ENCODE assay signal across 30 cellular contexts in genomic region chr6:36728289-36729168, GRCh38. TPM values are rescaled to one million over a fixed set of nuclear protein-coding genes. Genes with fewer than 3 reads are reported as not detected.
A peak's percentile ranks its signal among the peaks of the same experiment; 100 is the strongest.
DNase-seq lines count a peak whose midpoint lies in the region; ATAC-seq, FAIRE-seq and TF ChIP-seq lines count a peak whose summit lies in the region.
"Had no signal": no experiment of that assay in that cellular context is flagged by ENCODE, and none has a peak within 500 bp of the region (broad histone marks: within the 10 kb centered on the region; RNA-seq: fewer than 3 reads in every experiment).

No MANE protein-coding gene starts in this region.

- peak overlapping the region; percentile 6 for H3K27ac Mint-ChIP-seq in activated T-helper 1 cell treated with anti-CD3 and anti-CD28 coated beads, Interleukin-12 subunit alpha, Interleukin-12 subunit beta, Interleukin-2, Interleukin-4 antibody, amounts not matched to agents 30 ng/mL and 10 ng/mL and 1 ng/mL, durations not matched to agents 14 hours and 24 hours and 36 hours
- H3K27ac Mint-ChIP-seq in stimulated activated effector memory CD8-positive, alpha-beta T cell treated with anti-CD3 and anti-CD28 coated beads, Interleukin-12 subunit alpha, Interleukin-12 subunit beta, amount 100 ng/mL, for 72 hours, result peak overlapping the region; percentile 68
- H3K27ac Mint-ChIP-seq: activated naive CD8-positive, alpha-beta T cell treated with anti-CD3 and anti-CD28 coated beads for 36 hours; activated T-helper 2 cell treated with anti-CD3 and anti-CD28 coated beads, Interferon-gamma antibody, Interleukin-2, Interleukin-4, amounts not matched to agents 10 μg/mL and 5 μg/mL and 100 μg/mL, durations not matched to agents 14 hours and 24 hours and 36 hours; progenitor cell of endocrine pancreas had no signal

- H3K4me1 Mint-ChIP-seq in activated T-helper 1 cell treated with anti-CD3 and anti-CD28 coated beads, Interleukin-12 subunit alpha, Interleukin-12 subunit beta, Interleukin-2, Interleukin-4 antibody, amounts not matched to agents 30 ng/mL and 10 ng/mL and 1 ng/mL, durations not matched to agents 14 hours and 24 hours and 36 hours (ENCODE audit: low read depth), result peaks cover 63% of the 10 kb centered on the region
- H3K4me1 Mint-ChIP-seq in stimulated activated effector memory CD8-positive, alpha-beta T cell treated with anti-CD3 and anti-CD28 coated beads, Interleukin-12 subunit alpha, Interleukin-12 subunit beta, amount 100 ng/mL, for 72 hours, result peaks cover 19% of the 10 kb centered on the region

- H3K36me3 ChIP-seq in HepG2 (replicated peaks in 1 of 2; ENCODE audit: control insufficient read depth in 1 of 2, insufficient read depth in 2 of 2, low read length in 2 of 2), result no peaks in the 10 kb centered on the region
- H3K36me3 ChIP-seq: esophagus squamous epithelium, gastrocnemius medialis, left ventricle myocardium inferior had no signal

- H3K9me3 Mint-ChIP-seq in activated T-helper 1 cell treated with anti-CD3 and anti-CD28 coated beads, Interleukin-12 subunit alpha, Interleukin-12 subunit beta, Interleukin-2, Interleukin-4 antibody, amounts not matched to agents 30 ng/mL and 10 ng/mL and 1 ng/mL, durations not matched to agents 14 hours and 24 hours and 36 hours, result no peaks in the 10 kb centered on the region
- no peaks in the 10 kb centered on the region for H3K9me3 Mint-ChIP-seq in stimulated activated effector memory CD8-positive, alpha-beta T cell treated with anti-CD3 and anti-CD28 coated beads, Interleukin-12 subunit alpha, Interleukin-12 subunit beta, amount 100 ng/mL, for 72 hours
- H3K9me3 Mint-ChIP-seq: activated naive CD8-positive, alpha-beta T cell treated with anti-CD3 and anti-CD28 coated beads for 36 hours; activated T-helper 2 cell treated with anti-CD3 and anti-CD28 coated beads, Interferon-gamma antibody, Interleukin-2, Interleukin-4, amounts not matched to agents 10 μg/mL and 5 μg/mL and 100 μg/mL, durations not matched to agents 14 hours and 24 hours and 36 hours; CD4-positive, CD25-positive, alpha-beta regulatory T cell; effector memory CD8-positive, alpha-beta T cell; neural crest cell had no signal

- H3K4me3 ChIP-seq in HepG2 (replicated peaks in 1 of 3; ENCODE audit: insufficient read depth in 1 of 3, low read depth in 2 of 3, low read length in 3 of 3), result no peak overlapping the region
- H3K4me3 ChIP-seq: esophagus squamous epithelium, gastrocnemius medialis, left ventricle myocardium inferior had no signal

- TF ChIP-seq RAD21 in HepG2 (CRISPR knock-in tag; IDR thresholded peaks at IDR 0.05), result no peak

- H4K20me1 ChIP-seq in HepG2 (ENCODE audit: insufficient read depth, low read length), result no peaks in the 10 kb centered on the region

- DNase-seq in Right ventricle myocardium inferior (ENCODE audit: missing footprints), result no peak
- DNase-seq in left ventricle myocardium superior, result no peak
- DNase-seq in activated T-helper 1 cell treated with anti-CD3 and anti-CD28 coated beads, Interleukin-12 subunit alpha, Interleukin-12 subunit beta, Interleukin-2, Interleukin-4 antibody, amounts not matched to agents 30 ng/mL and 10 ng/mL and 1 ng/mL, durations not matched to agents 14 hours and 24 hours and 36 hours (ENCODE audit: low spot score), result no peak
- DNase-seq in HepG2 (ENCODE audit: low spot score), result no peak
- no peak for DNase-seq in stimulated activated effector memory CD8-positive, alpha-beta T cell treated with anti-CD3 and anti-CD28 coated beads, Interleukin-12 subunit alpha, Interleukin-12 subunit beta, amount 100 ng/mL, for 72 hours (ENCODE audit: low spot score in 2 of 2)
- DNase-seq in A172 (ENCODE audit: low spot score), result no peak
- no peak for DNase-seq in mesenteric fat pad (ENCODE audit: low spot score)
- DNase-seq: activated CD4-positive, alpha-beta T cell treated with anti-CD3 and anti-CD28 coated beads, Interleukin-2, amount 50 U/mL, for 1 hour; activated naive CD8-positive, alpha-beta T cell treated with anti-CD3 and anti-CD28 coated beads for 36 hours; effector memory CD8-positive, alpha-beta T cell; esophagus squamous epithelium; gastrocnemius medialis; hypothalamus; left ventricle myocardium inferior; NCI-H1092 treated with DMSO at 0.1 percent for 48 hours; NCI-H2227 treated with DMSO at 0.1 percent for 48 hours; NCI-H748 treated with DMSO at 0.1 percent for 48 hours; stimulated activated naive CD4-positive, alpha-beta T cell had no signal

- no peaks in the 10 kb centered on the region for H3K9me3 ChIP-seq in HepG2 (ENCODE audit: low read length)
- H3K9me3 ChIP-seq: esophagus squamous epithelium, gastrocnemius medialis, left ventricle myocardium inferior had no signal

- TF ChIP-seq EP300 in HepG2 (IDR thresholded peaks at IDR 0.05; ENCODE audit: low read depth in 2 of 2, low read length in 2 of 2), result no peak
- TF ChIP-seq EP300 in HepG2 (CRISPR knock-in tag; IDR thresholded peaks at IDR 0.05; ENCODE audit: borderline replicate concordance), result no peak

- intact Hi-C loops in Right ventricle myocardium inferior (cut with DNase I) (no loop called here), left ventricle myocardium superior (cut with micrococcal nuclease) (no loop called here), HepG2 (cut with micrococcal nuclease; ENCODE audit: unreplicated experiment) (no loop called here)
- intact Hi-C loops in activated T-helper 1 cell treated with anti-CD3 and anti-CD28 coated beads, Interleukin-12 subunit alpha, Interleukin-12 subunit beta, Interleukin-2, Interleukin-4 antibody, amounts not matched to agents 30 ng/mL and 10 ng/mL and 1 ng/mL, durations not matched to agents 14 hours and 24 hours and 36 hours (cut with micrococcal nuclease), result no loop called here

- peaks cover 4 to 48% of the 10 kb centered on the region in 2 experiments; a peak in 3 of 5 replicates for H3K27me3 ChIP-seq in HepG2 (ENCODE audit: control insufficient read depth in 1 of 2, insufficient read depth in 2 of 2, low read length in 2 of 2)
- H3K27me3 ChIP-seq: esophagus squamous epithelium, gastrocnemius medialis had no signal

- no peak overlapping the region for H3K4me2 ChIP-seq in HepG2 (ENCODE audit: low read depth, low read length)

- POLR2A ChIA-PET in HepG2 (lab: Yijun Ruan, JAX), result no interaction called here

- TF ChIP-seq POLR2A in HepG2 (IDR thresholded peaks at IDR 0.05; ENCODE audit: insufficient read depth in 1 of 2, low read depth in 2 of 2, low read length in 2 of 2), result no peak

- no peak overlapping the region for H3K9ac ChIP-seq in HepG2 (ENCODE audit: insufficient read depth, low read depth, low read length)

- FAIRE-seq in HepG2 (lab: Jason Lieb, UNC), result no peak
- FAIRE-seq: D721Med, small intestine had no signal

- CTCF ChIA-PET in HepG2 (lab: Yijun Ruan, JAX; ENCODE audit: low intra/inter-chr PET ratio, low total read pairs), result no interaction called here

- no peaks in the 10 kb centered on the region for H3K4me1 ChIP-seq in HepG2 (ENCODE audit: insufficient read depth, low read length)

- no peaks in the 10 kb centered on the region for H3K27me3 Mint-ChIP-seq in activated T-helper 1 cell treated with anti-CD3 and anti-CD28 coated beads, Interleukin-12 subunit alpha, Interleukin-12 subunit beta, Interleukin-2, Interleukin-4 antibody, amounts not matched to agents 30 ng/mL and 10 ng/mL and 1 ng/mL, durations not matched to agents 14 hours and 24 hours and 36 hours (ENCODE audit: insufficient read depth)
- H3K27me3 Mint-ChIP-seq: activated naive CD8-positive, alpha-beta T cell treated with anti-CD3 and anti-CD28 coated beads for 36 hours; CD4-positive, CD25-positive, alpha-beta regulatory T cell; effector memory CD8-positive, alpha-beta T cell had no signal

- in situ Hi-C loops in HepG2 (cut with HindIII; ENCODE audit: extremely low pct_ligation_motif_present, low pct_unique_long_range_greater_than_20kb), result no loop called here

- WGBS in HepG2 (ENCODE audit: low lambda C conversion rate), result 39% methylated on average over 7 of the region's 11 CpGs

- H3K36me3 Mint-ChIP-seq in activated T-helper 1 cell treated with anti-CD3 and anti-CD28 coated beads, Interleukin-12 subunit alpha, Interleukin-12 subunit beta, Interleukin-2, Interleukin-4 antibody, amounts not matched to agents 30 ng/mL and 10 ng/mL and 1 ng/mL, durations not matched to agents 14 hours and 24 hours and 36 hours (ENCODE audit: low read depth), result no peaks in the 10 kb centered on the region
- peaks cover 5% of the 10 kb centered on the region for H3K36me3 Mint-ChIP-seq in stimulated activated effector memory CD8-positive, alpha-beta T cell treated with anti-CD3 and anti-CD28 coated beads, Interleukin-12 subunit alpha, Interleukin-12 subunit beta, amount 100 ng/mL, for 72 hours
- H3K36me3 Mint-ChIP-seq: activated naive CD8-positive, alpha-beta T cell treated with anti-CD3 and anti-CD28 coated beads for 36 hours; CD4-positive, CD25-positive, alpha-beta regulatory T cell had no signal

- no TSS peak for BruUV-seq in HepG2 (replicated peaks; lab: Mats Ljungman, UMichigan)

- no peak overlapping the region for H3K4me3 Mint-ChIP-seq in activated T-helper 1 cell treated with anti-CD3 and anti-CD28 coated beads, Interleukin-12 subunit alpha, Interleukin-12 subunit beta, Interleukin-2, Interleukin-4 antibody, amounts not matched to agents 30 ng/mL and 10 ng/mL and 1 ng/mL, durations not matched to agents 14 hours and 24 hours and 36 hours
- H3K4me3 Mint-ChIP-seq in stimulated activated effector memory CD8-positive, alpha-beta T cell treated with anti-CD3 and anti-CD28 coated beads, Interleukin-12 subunit alpha, Interleukin-12 subunit beta, amount 100 ng/mL, for 72 hours, result no peak overlapping the region
- H3K4me3 Mint-ChIP-seq: activated naive CD8-positive, alpha-beta T cell treated with anti-CD3 and anti-CD28 coated beads for 36 hours; CD4-positive, CD25-positive, alpha-beta regulatory T cell; effector memory CD8-positive, alpha-beta T cell; neural crest cell had no signal

- H3K79me2 ChIP-seq in HepG2 (ENCODE audit: insufficient read depth, low read length), result no peaks in the 10 kb centered on the region

- H3K27ac ChIP-seq in HepG2 (ENCODE audit: extremely low read length, insufficient read depth, low read length), result no peak overlapping the region
- H3K27ac ChIP-seq: esophagus squamous epithelium, gastrocnemius medialis, HL-60, left ventricle myocardium inferior, VCaP had no signal

- H2AFZ ChIP-seq in HepG2 (ENCODE audit: low read length), result no peak overlapping the region

- TF ChIP-seq CTCF in HepG2 (CRISPR knock-in tag; IDR thresholded peaks at IDR 0.05), result no peak

- ATAC-seq in Right ventricle myocardium inferior (peak; percentile 24), left ventricle myocardium superior (no peak), HepG2 (no peak), GM18867 (IDR thresholded peaks at IDR 0.05; ENCODE audit: unreplicated experiment) (no peak)
- no peak for ATAC-seq in stimulated activated effector memory CD8-positive, alpha-beta T cell treated with anti-CD3 and anti-CD28 coated beads, Interleukin-12 subunit alpha, Interleukin-12 subunit beta, amount 100 ng/mL, for 72 hours
- ATAC-seq: gastrocnemius medialis had no signal

RNA-seq across cellular contexts. Expression of gene RAB44, which starts 30.9 kb away (rescaled TPM):
- total RNA-seq in Right ventricle myocardium inferior (0.08 TPM), left ventricle myocardium superior (0.07 TPM), HepG2 (2016; rRNA removed; fragmentation: Illumina TruSeq; extraction: Trizol) (not detected in 2 replicates), mesenteric fat pad (0.35 TPM)
- total RNA-seq in activated T-helper 1 cell treated with anti-CD3 and anti-CD28 coated beads, Interleukin-12 subunit alpha, Interleukin-12 subunit beta, Interleukin-2, Interleukin-4 antibody, amounts not matched to agents 30 ng/mL and 10 ng/mL and 1 ng/mL, durations not matched to agents 14 hours and 24 hours and 36 hours, result 0.05 and 0.10 TPM in 2 replicates
- not detected in 2 replicates for total RNA-seq in HepG2 (2016; cell fraction: cytosol; rRNA removed; fragmentation: Illumina TruSeq; extraction: Trizol; ENCODE audit: low read depth)
- total RNA-seq in HepG2 (2016; cell fraction: insoluble cytoplasmic fraction; rRNA removed; fragmentation: Illumina TruSeq; extraction: Trizol), result not detected in 2 replicates
- not detected in 2 replicates for total RNA-seq in HepG2 (2016; cell fraction: membrane; rRNA removed; fragmentation: Illumina TruSeq; extraction: Trizol)
- not detected in 2 replicates for total RNA-seq in HepG2 (2016; cell fraction: nucleus; rRNA removed; fragmentation: Illumina TruSeq; extraction: Trizol)
- polyA plus RNA-seq in HepG2 (2011; rRNA removed), result not detected in 2 replicates
- polyA plus RNA-seq in HepG2 (2011; cell fraction: cytosol; rRNA removed), result not detected in 2 replicates
- polyA plus RNA-seq in HepG2 (2011; cell fraction: nucleus; rRNA removed), result 0.09 TPM in 1 of 2 replicates, not detected in the other
- not detected in 2 replicates for polyA plus RNA-seq in HepG2 (2012)
- not detected in 2 replicates for polyA plus RNA-seq in HepG2 (2016; cell fraction: cytosol; fragmentation: Illumina TruSeq; extraction: Trizol; ENCODE audit: low read depth)
- polyA plus RNA-seq in HepG2 (2016; cell fraction: insoluble cytoplasmic fraction; fragmentation: Illumina TruSeq; extraction: Trizol; ENCODE audit: low read depth), result not detected in 2 replicates
- polyA plus RNA-seq in HepG2 (2016; cell fraction: membrane; fragmentation: Illumina TruSeq; extraction: Trizol; ENCODE audit: low read depth), result not detected in 2 replicates
- polyA plus RNA-seq in HepG2 (2016; cell fraction: nucleus; fragmentation: Illumina TruSeq; extraction: Trizol; ENCODE audit: insufficient read depth, low read depth), result 0.13 TPM in 1 of 2 replicates, not detected in the other
- 0.02 TPM in 1 of 2 replicates, not detected in the other for polyA minus RNA-seq in HepG2 (2011; rRNA and poly(A)+ RNA removed; ENCODE audit: low replicate concordance)
- polyA minus RNA-seq in HepG2 (2011; cell fraction: cytosol; rRNA and poly(A)+ RNA removed), result not detected in 2 replicates
- polyA minus RNA-seq in HepG2 (2011; cell fraction: nucleus; rRNA and poly(A)+ RNA removed), result 0.13 TPM in 1 of 2 replicates, not detected in the other
- not detected in 2 replicates for total RNA-seq in A172 (2014; rRNA removed; shearing (Covaris generic))
- total RNA-seq: activated naive CD8-positive, alpha-beta T cell treated with anti-CD3 and anti-CD28 coated beads for 36 hours; activated T-helper 2 cell treated with anti-CD3 and anti-CD28 coated beads, Interferon-gamma antibody, Interleukin-2, Interleukin-4, amounts not matched to agents 10 μg/mL and 5 μg/mL and 100 μg/mL, durations not matched to agents 14 hours and 24 hours and 36 hours; neural crest cell; progenitor cell of endocrine pancreas; RPMI7951; SK-MEL-5 had no signal
- polyA plus RNA-seq: AG04450; CD4-positive, CD25-positive, alpha-beta regulatory T cell had no signal

RNA-seq across cellular contexts. Expression of gene CDKN1A, which starts 50.0 kb away (rescaled TPM):
- 63.8 TPM for total RNA-seq in Right ventricle myocardium inferior
- total RNA-seq in left ventricle myocardium superior, result 40.0 TPM
- total RNA-seq in activated T-helper 1 cell treated with anti-CD3 and anti-CD28 coated beads, Interleukin-12 subunit alpha, Interleukin-12 subunit beta, Interleukin-2, Interleukin-4 antibody, amounts not matched to agents 30 ng/mL and 10 ng/mL and 1 ng/mL, durations not matched to agents 14 hours and 24 hours and 36 hours, result 105 and 107 TPM in 2 replicates
- total RNA-seq in HepG2 (2016; rRNA removed; fragmentation: Illumina TruSeq; extraction: Trizol), result 56.0 and 60.7 TPM in 2 replicates
- 14.1 and 14.6 TPM in 2 replicates for total RNA-seq in HepG2 (2016; cell fraction: cytosol; rRNA removed; fragmentation: Illumina TruSeq; extraction: Trizol; ENCODE audit: low read depth)
- 60.2 and 60.7 TPM in 2 replicates for total RNA-seq in HepG2 (2016; cell fraction: insoluble cytoplasmic fraction; rRNA removed; fragmentation: Illumina TruSeq; extraction: Trizol)
- 35.8 and 37.2 TPM in 2 replicates for total RNA-seq in HepG2 (2016; cell fraction: membrane; rRNA removed; fragmentation: Illumina TruSeq; extraction: Trizol)
- total RNA-seq in HepG2 (2016; cell fraction: nucleus; rRNA removed; fragmentation: Illumina TruSeq; extraction: Trizol), result 39.4 and 41.1 TPM in 2 replicates
- polyA plus RNA-seq in HepG2 (2011; rRNA removed), result 92.1 and 131 TPM in 2 replicates
- 101 and 109 TPM in 2 replicates for polyA plus RNA-seq in HepG2 (2011; cell fraction: cytosol; rRNA removed)
- polyA plus RNA-seq in HepG2 (2011; cell fraction: nucleus; rRNA removed), result 99.7 and 130 TPM in 2 replicates
- polyA plus RNA-seq in HepG2 (2012), result 25.4 and 74.5 TPM in 2 replicates
- polyA plus RNA-seq in HepG2 (2016; cell fraction: cytosol; fragmentation: Illumina TruSeq; extraction: Trizol; ENCODE audit: low read depth), result 11.7 and 12.8 TPM in 2 replicates
- polyA plus RNA-seq in HepG2 (2016; cell fraction: insoluble cytoplasmic fraction; fragmentation: Illumina TruSeq; extraction: Trizol; ENCODE audit: low read depth), result 67.9 and 74.3 TPM in 2 replicates
- 27.1 and 27.5 TPM in 2 replicates for polyA plus RNA-seq in HepG2 (2016; cell fraction: membrane; fragmentation: Illumina TruSeq; extraction: Trizol; ENCODE audit: low read depth)
- polyA plus RNA-seq in HepG2 (2016; cell fraction: nucleus; fragmentation: Illumina TruSeq; extraction: Trizol; ENCODE audit: insufficient read depth, low read depth), result 70.1 and 78.2 TPM in 2 replicates
- 52.9 and 74.7 TPM in 2 replicates for polyA minus RNA-seq in HepG2 (2011; rRNA and poly(A)+ RNA removed; ENCODE audit: low replicate concordance)
- polyA minus RNA-seq in HepG2 (2011; cell fraction: cytosol; rRNA and poly(A)+ RNA removed), result 33.1 and 37.9 TPM in 2 replicates
- 23.8 and 39.9 TPM in 2 replicates for polyA minus RNA-seq in HepG2 (2011; cell fraction: nucleus; rRNA and poly(A)+ RNA removed)
- 207 TPM in 2 replicates for total RNA-seq in A172 (2014; rRNA removed; shearing (Covaris generic))
- total RNA-seq in mesenteric fat pad, result 245 TPM
